ENCODE assay signal across 9 cellular contexts in genomic region chr22:37230673-37231405, GRCh38. TPM values are rescaled to one million over a fixed set of nuclear protein-coding genes. Genes with fewer than 3 reads are reported as not detected.
DNase-seq lines count a peak whose midpoint lies in the region; ATAC-seq, FAIRE-seq and TF ChIP-seq lines count a peak whose summit lies in the region.
"Had no signal": no experiment of that assay in that cellular context is flagged by ENCODE, and none has a peak within 500 bp of the region (broad histone marks: within the 10 kb centered on the region; RNA-seq: fewer than 3 reads in every experiment).

No MANE protein-coding gene starts in this region.

- FAIRE-seq in HepG2 (lab: Jason Lieb, UNC) = no peak

- H3K27ac ChIP-seq in HepG2 (ENCODE audit: extremely low read length, insufficient read depth, low read length) = no peak overlapping the region
- no peak overlapping the region for H3K27ac ChIP-seq in hepatocyte

- no peaks in the 10 kb centered on the region for H3K9me2 ChIP-seq in hepatocyte (replicated peaks; ENCODE audit: insufficient read depth)

- H3K4me1 ChIP-seq in HepG2 (ENCODE audit: insufficient read depth, low read length) (peaks cover 22% of the 10 kb centered on the region), hepatocyte (ENCODE audit: insufficient read depth) (peaks cover 16% of the 10 kb centered on the region)

- H3K27me3 ChIP-seq in HepG2 (ENCODE audit: control insufficient read depth in 1 of 2, insufficient read depth in 2 of 2, low read length in 2 of 2) = peaks cover 4 to 5% of the 10 kb centered on the region in 2 experiments; a peak in 3 of 5 replicates
- H3K27me3 ChIP-seq in hepatocyte = no peaks in the 10 kb centered on the region

- TF ChIP-seq EP300 in HepG2 (IDR thresholded peaks at IDR 0.05; ENCODE audit: low read depth in 2 of 2, low read length in 2 of 2) = no peak
- TF ChIP-seq EP300 in HepG2 (CRISPR knock-in tag; IDR thresholded peaks at IDR 0.05; ENCODE audit: borderline replicate concordance) = no peak

- no peak for TF ChIP-seq POLR2A in HepG2 (IDR thresholded peaks at IDR 0.05; ENCODE audit: insufficient read depth in 1 of 2, low read depth in 2 of 2, low read length in 2 of 2)

- H4K20me1 ChIP-seq in HepG2 (ENCODE audit: insufficient read depth, low read length) = no peaks in the 10 kb centered on the region
- no peaks in the 10 kb centered on the region for H4K20me1 ChIP-seq in hepatocyte (ENCODE audit: insufficient read depth, poor library complexity, severe bottlenecking)

- intact Hi-C loops in HepG2 (cut with micrococcal nuclease; ENCODE audit: unreplicated experiment) (no loop called here), Right ventricle myocardium inferior (cut with DNase I) (no loop called here)

- ATAC-seq in HepG2 (no peak), Right ventricle myocardium inferior (no peak), SK-N-SH treated with all-trans-retinoic acid at 6 μM for 48 hours (no peak), HG02763 (IDR thresholded peaks at IDR 0.05; ENCODE audit: unreplicated experiment) (no peak)

- BruUV-seq in HepG2 (replicated peaks; lab: Mats Ljungman, UMichigan) = no TSS peak

- H3K4me2 ChIP-seq in HepG2 (ENCODE audit: low read depth, low read length) = peak overlapping the region; percentile 21; the same call in 1 of the 2 replicates
- H3K4me2 ChIP-seq in hepatocyte = no peak overlapping the region

- DNase-seq in activated gamma-delta T cell treated with Interleukin-2 at 50 U/mL for 16 hours (peak; percentile 44), activated gamma-delta T cell (lab: John Stamatoyannopoulos, UW) (no peak), HepG2 (ENCODE audit: low spot score) (no peak), Right ventricle myocardium inferior (ENCODE audit: missing footprints) (no peak), hepatocyte (ENCODE audit: low spot score) (no peak)
- DNase-seq in activated CD4-positive, CD25-positive, alpha-beta regulatory T cell treated with anti-CD3 and anti-CD28 coated beads, Interleukin-2, amount 50 U/mL, for 16 hours (ENCODE audit: low read depth, low spot score) = peak; percentile 63
- DNase-seq: midbrain had no signal

- H3K79me2 ChIP-seq in HepG2 (ENCODE audit: insufficient read depth, low read length) (no peaks in the 10 kb centered on the region), hepatocyte (no peaks in the 10 kb centered on the region)

- H3K9me3 ChIP-seq in HepG2 (ENCODE audit: low read length) (no peaks in the 10 kb centered on the region), hepatocyte (ENCODE audit: low read depth) (no peaks in the 10 kb centered on the region)

- H3K9ac ChIP-seq in HepG2 (ENCODE audit: insufficient read depth, low read depth, low read length) = no peak overlapping the region

- no peaks in the 10 kb centered on the region; a peak in 1 of 5 replicates for H3K36me3 ChIP-seq in HepG2 (replicated peaks in 1 of 2; ENCODE audit: control insufficient read depth in 1 of 2, insufficient read depth in 2 of 2, low read length in 2 of 2)
- no peaks in the 10 kb centered on the region for H3K36me3 ChIP-seq in hepatocyte (replicated peaks; ENCODE audit: insufficient read depth, low read depth)

- POLR2A ChIA-PET in HepG2 (lab: Yijun Ruan, JAX) = no interaction called here

- H3K4me3 ChIP-seq in HepG2 (replicated peaks in 1 of 3; ENCODE audit: insufficient read depth in 1 of 3, low read depth in 2 of 3, low read length in 3 of 3) (no peak overlapping the region), hepatocyte (no peak overlapping the region)

- TF ChIP-seq RAD21 in HepG2 (CRISPR knock-in tag; IDR thresholded peaks at IDR 0.05) = no peak

- H2AFZ ChIP-seq in HepG2 (ENCODE audit: low read length) (no peak overlapping the region), hepatocyte (no peak overlapping the region)

- CTCF ChIA-PET in HepG2 (lab: Yijun Ruan, JAX; ENCODE audit: low intra/inter-chr PET ratio, low total read pairs) = no interaction called here

- TF ChIP-seq CTCF in HepG2 (CRISPR knock-in tag; IDR thresholded peaks at IDR 0.05) (no peak), hepatocyte (IDR thresholded peaks at IDR 0.05; ENCODE audit: poor library complexity) (no peak)

- in situ Hi-C loops in HepG2 (cut with HindIII; ENCODE audit: extremely low pct_ligation_motif_present, low pct_unique_long_range_greater_than_20kb) = no loop called here

- 25% methylated on average over 13 of the region's 14 CpGs for WGBS in HepG2 (ENCODE audit: low lambda C conversion rate)
- WGBS in hepatocyte (ENCODE audit: low lambda C conversion rate, missing lambda C conversion rate) = 84% methylated on average over 14 of the region's 14 CpGs

RNA-seq across cellular contexts. Expression of gene RAC2, which starts 13.2 kb away (rescaled TPM):
- total RNA-seq in HepG2 (2016; rRNA removed; fragmentation: Illumina TruSeq; extraction: Trizol) = not detected in 2 replicates
- 0.18 TPM in 1 of 2 replicates, not detected in the other for total RNA-seq in HepG2 (2016; cell fraction: cytosol; rRNA removed; fragmentation: Illumina TruSeq; extraction: Trizol; ENCODE audit: low read depth)
- total RNA-seq in HepG2 (2016; cell fraction: insoluble cytoplasmic fraction; rRNA removed; fragmentation: Illumina TruSeq; extraction: Trizol) = not detected in 2 replicates
- total RNA-seq in HepG2 (2016; cell fraction: membrane; rRNA removed; fragmentation: Illumina TruSeq; extraction: Trizol) = 0.28 TPM in 1 of 2 replicates, not detected in the other
- not detected in 2 replicates for total RNA-seq in HepG2 (2016; cell fraction: nucleus; rRNA removed; fragmentation: Illumina TruSeq; extraction: Trizol)
- polyA plus RNA-seq in HepG2 (2011; rRNA removed) = 0.73 and 0.86 TPM in 2 replicates
- 0.35 and 0.56 TPM in 2 replicates for polyA plus RNA-seq in HepG2 (2011; cell fraction: cytosol; rRNA removed)
- 0.61 and 0.68 TPM in 2 replicates for polyA plus RNA-seq in HepG2 (2011; cell fraction: nucleus; rRNA removed)
- polyA plus RNA-seq in HepG2 (2012) = 0.39 TPM in 1 of 2 replicates, not detected in the other
- polyA plus RNA-seq in HepG2 (2016; cell fraction: cytosol; fragmentation: Illumina TruSeq; extraction: Trizol; ENCODE audit: low read depth) = 0.14 and 0.26 TPM in 2 replicates
- polyA plus RNA-seq in HepG2 (2016; cell fraction: insoluble cytoplasmic fraction; fragmentation: Illumina TruSeq; extraction: Trizol; ENCODE audit: low read depth) = 0.21 TPM in 1 of 2 replicates, not detected in the other
- polyA plus RNA-seq in HepG2 (2016; cell fraction: membrane; fragmentation: Illumina TruSeq; extraction: Trizol; ENCODE audit: low read depth) = 0.16 and 0.20 TPM in 2 replicates
- 0.45 TPM in 1 of 2 replicates, not detected in the other for polyA plus RNA-seq in HepG2 (2016; cell fraction: nucleus; fragmentation: Illumina TruSeq; extraction: Trizol; ENCODE audit: insufficient read depth, low read depth)
- polyA minus RNA-seq in HepG2 (2011; rRNA and poly(A)+ RNA removed; ENCODE audit: low replicate concordance) = 0.64 and 2.0 TPM in 2 replicates
- not detected in 2 replicates for polyA minus RNA-seq in HepG2 (2011; cell fraction: cytosol; rRNA and poly(A)+ RNA removed)
- polyA minus RNA-seq in HepG2 (2011; cell fraction: nucleus; rRNA and poly(A)+ RNA removed) = 0.37 TPM in 1 of 2 replicates, not detected in the other
- 6.9 TPM for total RNA-seq in Right ventricle myocardium inferior
- 4.7 and 10.5 TPM in 2 replicates for total RNA-seq in hepatocyte
- 9.9 and 11.3 TPM in 2 replicates for polyA plus RNA-seq in hepatocyte

RNA-seq across cellular contexts. Expression of gene SSTR3, which starts 18.6 kb away (rescaled TPM):
- total RNA-seq in HepG2 (2016; rRNA removed; fragmentation: Illumina TruSeq; extraction: Trizol) (0.39 and 0.64 TPM in 2 replicates), Right ventricle myocardium inferior (not detected), hepatocyte (1.3 and 2.8 TPM in 2 replicates)
- 0.09 and 0.10 TPM in 2 replicates for total RNA-seq in HepG2 (2016; cell fraction: cytosol; rRNA removed; fragmentation: Illumina TruSeq; extraction: Trizol; ENCODE audit: low read depth)
- 0.39 and 0.49 TPM in 2 replicates for total RNA-seq in HepG2 (2016; cell fraction: insoluble cytoplasmic fraction; rRNA removed; fragmentation: Illumina TruSeq; extraction: Trizol)
- total RNA-seq in HepG2 (2016; cell fraction: membrane; rRNA removed; fragmentation: Illumina TruSeq; extraction: Trizol) = 0.25 and 0.38 TPM in 2 replicates
- 0.60 and 0.65 TPM in 2 replicates for total RNA-seq in HepG2 (2016; cell fraction: nucleus; rRNA removed; fragmentation: Illumina TruSeq; extraction: Trizol)
- polyA plus RNA-seq in HepG2 (2011; rRNA removed) (0.08 and 0.09 TPM in 2 replicates), hepatocyte (0.47 and 0.97 TPM in 2 replicates)
- polyA plus RNA-seq in HepG2 (2011; cell fraction: cytosol; rRNA removed) = 0.07 and 0.09 TPM in 2 replicates
- 0.21 and 0.35 TPM in 2 replicates for polyA plus RNA-seq in HepG2 (2011; cell fraction: nucleus; rRNA removed)
- polyA plus RNA-seq in HepG2 (2012) = 0.04 and 0.05 TPM in 2 replicates
- polyA plus RNA-seq in HepG2 (2016; cell fraction: cytosol; fragmentation: Illumina TruSeq; extraction: Trizol; ENCODE audit: low read depth) = 0.06 and 0.11 TPM in 2 replicates
- polyA plus RNA-seq in HepG2 (2016; cell fraction: insoluble cytoplasmic fraction; fragmentation: Illumina TruSeq; extraction: Trizol; ENCODE audit: low read depth) = 0.24 and 0.28 TPM in 2 replicates
- polyA plus RNA-seq in HepG2 (2016; cell fraction: membrane; fragmentation: Illumina TruSeq; extraction: Trizol; ENCODE audit: low read depth) = 0.11 and 0.14 TPM in 2 replicates
- 0.53 and 0.95 TPM in 2 replicates for polyA plus RNA-seq in HepG2 (2016; cell fraction: nucleus; fragmentation: Illumina TruSeq; extraction: Trizol; ENCODE audit: insufficient read depth, low read depth)
- 0.07 and 0.30 TPM in 2 replicates for polyA minus RNA-seq in HepG2 (2011; rRNA and poly(A)+ RNA removed; ENCODE audit: low replicate concordance)
- not detected in 2 replicates for polyA minus RNA-seq in HepG2 (2011; cell fraction: cytosol; rRNA and poly(A)+ RNA removed)
- 0.13 TPM in 1 of 2 replicates, not detected in the other for polyA minus RNA-seq in HepG2 (2011; cell fraction: nucleus; rRNA and poly(A)+ RNA removed)

RNA-seq across cellular contexts. Expression of gene C1QTNF6, which starts 42.8 kb away (rescaled TPM):
- total RNA-seq in HepG2 (2016; rRNA removed; fragmentation: Illumina TruSeq; extraction: Trizol) = 1.5 and 2.7 TPM in 2 replicates
- 0.40 and 0.97 TPM in 2 replicates for total RNA-seq in HepG2 (2016; cell fraction: cytosol; rRNA removed; fragmentation: Illumina TruSeq; extraction: Trizol; ENCODE audit: low read depth)
- total RNA-seq in HepG2 (2016; cell fraction: insoluble cytoplasmic fraction; rRNA removed; fragmentation: Illumina TruSeq; extraction: Trizol) = 1.1 and 2.5 TPM in 2 replicates
- total RNA-seq in HepG2 (2016; cell fraction: membrane; rRNA removed; fragmentation: Illumina TruSeq; extraction: Trizol) = 1.7 and 1.8 TPM in 2 replicates
- 4.5 and 5.3 TPM in 2 replicates for total RNA-seq in HepG2 (2016; cell fraction: nucleus; rRNA removed; fragmentation: Illumina TruSeq; extraction: Trizol)
- 6.9 and 10.7 TPM in 2 replicates for polyA plus RNA-seq in HepG2 (2011; rRNA removed)
- 3.0 and 4.1 TPM in 2 replicates for polyA plus RNA-seq in HepG2 (2011; cell fraction: cytosol; rRNA removed)
- polyA plus RNA-seq in HepG2 (2011; cell fraction: nucleus; rRNA removed) = 39.8 and 43.2 TPM in 2 replicates
- polyA plus RNA-seq in HepG2 (2012) = 4.1 and 5.1 TPM in 2 replicates
- 0.60 and 1.2 TPM in 2 replicates for polyA plus RNA-seq in HepG2 (2016; cell fraction: cytosol; fragmentation: Illumina TruSeq; extraction: Trizol; ENCODE audit: low read depth)
- polyA plus RNA-seq in HepG2 (2016; cell fraction: insoluble cytoplasmic fraction; fragmentation: Illumina TruSeq; extraction: Trizol; ENCODE audit: low read depth) = 1.7 and 1.9 TPM in 2 replicates
- 1.6 and 1.8 TPM in 2 replicates for polyA plus RNA-seq in HepG2 (2016; cell fraction: membrane; fragmentation: Illumina TruSeq; extraction: Trizol; ENCODE audit: low read depth)
- polyA plus RNA-seq in HepG2 (2016; cell fraction: nucleus; fragmentation: Illumina TruSeq; extraction: Trizol; ENCODE audit: insufficient read depth, low read depth) = 8.4 and 10.3 TPM in 2 replicates
- 8.3 and 36.4 TPM in 2 replicates for polyA minus RNA-seq in HepG2 (2011; rRNA and poly(A)+ RNA removed; ENCODE audit: low replicate concordance)
- 2.5 and 4.0 TPM in 2 replicates for polyA minus RNA-seq in HepG2 (2011; cell fraction: cytosol; rRNA and poly(A)+ RNA removed)
- polyA minus RNA-seq in HepG2 (2011; cell fraction: nucleus; rRNA and poly(A)+ RNA removed) = 18.0 and 21.3 TPM in 2 replicates
- total RNA-seq in Right ventricle myocardium inferior = 1.6 TPM
- total RNA-seq in hepatocyte = 17.9 and 23.6 TPM in 2 replicates
- 29.7 and 39.1 TPM in 2 replicates for polyA plus RNA-seq in hepatocyte

RNA-seq across cellular contexts. Expression of gene CYTH4, which starts 51.5 kb away (rescaled TPM):
- total RNA-seq in HepG2 (2016; rRNA removed; fragmentation: Illumina TruSeq; extraction: Trizol) (not detected in 2 replicates), Right ventricle myocardium inferior (7.5 TPM), hepatocyte (0.57 and 0.96 TPM in 2 replicates)
- not detected in 2 replicates for total RNA-seq in HepG2 (2016; cell fraction: cytosol; rRNA removed; fragmentation: Illumina TruSeq; extraction: Trizol; ENCODE audit: low read depth)
- not detected in 2 replicates for total RNA-seq in HepG2 (2016; cell fraction: insoluble cytoplasmic fraction; rRNA removed; fragmentation: Illumina TruSeq; extraction: Trizol)
- total RNA-seq in HepG2 (2016; cell fraction: membrane; rRNA removed; fragmentation: Illumina TruSeq; extraction: Trizol) = not detected in 2 replicates
- total RNA-seq in HepG2 (2016; cell fraction: nucleus; rRNA removed; fragmentation: Illumina TruSeq; extraction: Trizol) = not detected in 2 replicates
- polyA plus RNA-seq in HepG2 (2011; rRNA removed) (not detected in 2 replicates), hepatocyte (0.24 and 0.94 TPM in 2 replicates)
- polyA plus RNA-seq in HepG2 (2011; cell fraction: cytosol; rRNA removed) = 0.01 and 0.03 TPM in 2 replicates
- polyA plus RNA-seq in HepG2 (2011; cell fraction: nucleus; rRNA removed) = 0.05 and 0.11 TPM in 2 replicates
- polyA plus RNA-seq in HepG2 (2012) = not detected in 2 replicates
- polyA plus RNA-seq in HepG2 (2016; cell fraction: cytosol; fragmentation: Illumina TruSeq; extraction: Trizol; ENCODE audit: low read depth) = not detected in 2 replicates
- polyA plus RNA-seq in HepG2 (2016; cell fraction: insoluble cytoplasmic fraction; fragmentation: Illumina TruSeq; extraction: Trizol; ENCODE audit: low read depth) = not detected in 2 replicates
- polyA plus RNA-seq in HepG2 (2016; cell fraction: membrane; fragmentation: Illumina TruSeq; extraction: Trizol; ENCODE audit: low read depth) = not detected in 2 replicates
- not detected in 2 replicates for polyA plus RNA-seq in HepG2 (2016; cell fraction: nucleus; fragmentation: Illumina TruSeq; extraction: Trizol; ENCODE audit: insufficient read depth, low read depth)
- polyA minus RNA-seq in HepG2 (2011; rRNA and poly(A)+ RNA removed; ENCODE audit: low replicate concordance) = not detected in 2 replicates
- polyA minus RNA-seq in HepG2 (2011; cell fraction: cytosol; rRNA and poly(A)+ RNA removed) = not detected in 2 replicates
- polyA minus RNA-seq in HepG2 (2011; cell fraction: nucleus; rRNA and poly(A)+ RNA removed) = not detected in 2 replicates

Comparison
In these comparisons a context has a peak if more than half of its experiments do, and no peak if none do; other contexts are left out.
1. DNase-seq: peak in activated gamma-delta T cell treated with Interleukin-2 at 50 U/mL for 16 hours (single experiment) and activated CD4-positive, CD25-positive, alpha-beta regulatory T cell treated with anti-CD3 and anti-CD28 coated beads, Interleukin-2, amount 50 U/mL, for 16 hours (single experiment); none in activated gamma-delta T cell (single experiment), HepG2 (single experiment), Right ventricle myocardium inferior (single experiment) and hepatocyte (single experiment).